18 cellular contexts compared by ENCODE assay signal in genomic region chrX:47564438-47565085, GRCh38. TPM values are rescaled to one million over a fixed set of nuclear protein-coding genes. Genes with fewer than 3 reads are reported as not detected.
DNase-seq lines count a peak whose midpoint lies in the region; ATAC-seq lines count a peak whose summit lies in the region.
"Had no signal": no experiment of that assay in that cellular context is flagged by ENCODE, and none has a peak within 500 bp of the region (broad histone marks: within the 10 kb centered on the region; RNA-seq: fewer than 3 reads in every experiment).

No MANE protein-coding gene starts in this region.

- in situ Hi-C loops in GM23248 (cut with MboI) = no loop called here

- H3K9ac ChIP-seq in GM23248 = no peak overlapping the region
- H3K9ac ChIP-seq: BLaER1 had no signal

- H2AFZ ChIP-seq in GM23248 = no peak overlapping the region

- peaks cover 31% of the 10 kb centered on the region for H3K36me3 ChIP-seq in CD4-positive, CD25-positive, alpha-beta regulatory T cell (ENCODE audit: control insufficient read depth, insufficient read depth, low read length)
- H3K36me3 ChIP-seq in GM23248 (ENCODE audit: low read depth) = no peaks in the 10 kb centered on the region

- 67 to 71% methylated on average over 12 of the region's 12 CpGs for WGBS in GM23248 (ENCODE audit: low coverage in 1 of 2, low lambda C conversion rate in 2 of 2, missing lambda C conversion rate in 2 of 2), 2 experiments

- no peaks in the 10 kb centered on the region for H3K9me3 ChIP-seq in CD4-positive, CD25-positive, alpha-beta regulatory T cell (ENCODE audit: control insufficient read depth in 2 of 2, low read length in 2 of 2)
- no peaks in the 10 kb centered on the region for H3K9me3 ChIP-seq in GM23248 (ENCODE audit: low read depth)
- H3K9me3 ChIP-seq: BLaER1, Peyer's patch had no signal

- ATAC-seq in CD4-positive, CD25-positive, alpha-beta regulatory T cell (ENCODE audit: low read depth in 2 of 2) = no peak
- ATAC-seq in natural killer cell treated with Interleukin-12 subunit alpha and Interleukin-12 subunit beta and Interleukin-15 and Interleukin-18, amount 100 ng/mL, for 72 hours = peak in 1 of 2 donors; percentile 10
- ATAC-seq in GM21717 (IDR thresholded peaks at IDR 0.05; ENCODE audit: unreplicated experiment) = no peak

- H3K4me3 Mint-ChIP-seq in CD4-positive, CD25-positive, alpha-beta regulatory T cell = peak overlapping the region in 3 of 4 donors; percentile 34 to 72 (median 54)
- H3K4me3 Mint-ChIP-seq in activated T-helper 2 cell treated with anti-CD3 and anti-CD28 coated beads, Interferon-gamma antibody, Interleukin-2, Interleukin-4, amounts not matched to agents 10 μg/mL and 5 μg/mL and 100 μg/mL, durations not matched to agents 14 hours and 24 hours and 36 hours (ENCODE audit: low read depth) = peak overlapping the region; percentile 49
- H3K4me3 Mint-ChIP-seq in natural killer cell treated with Interleukin-12 subunit alpha and Interleukin-12 subunit beta and Interleukin-15 and Interleukin-18, amount 100 ng/mL, for 72 hours = peak overlapping the region; percentile 91

- no peaks in the 10 kb centered on the region for H3K27me3 Mint-ChIP-seq in CD4-positive, CD25-positive, alpha-beta regulatory T cell
- no peaks in the 10 kb centered on the region for H3K27me3 Mint-ChIP-seq in activated T-helper 2 cell treated with anti-CD3 and anti-CD28 coated beads, Interferon-gamma antibody, Interleukin-2, Interleukin-4, amounts not matched to agents 10 μg/mL and 5 μg/mL and 100 μg/mL, durations not matched to agents 14 hours and 24 hours and 36 hours (ENCODE audit: low read depth)
- peaks cover 0 to 3% of the 10 kb centered on the region in 2 donors for H3K27me3 Mint-ChIP-seq in natural killer cell treated with Interleukin-12 subunit alpha and Interleukin-12 subunit beta and Interleukin-15 and Interleukin-18, amount 100 ng/mL, for 72 hours
- H3K27me3 Mint-ChIP-seq: progenitor cell of endocrine pancreas had no signal

- H3K27me3 ChIP-seq in CD4-positive, CD25-positive, alpha-beta regulatory T cell (ENCODE audit: control insufficient read depth, insufficient read depth, low read length) = no peaks in the 10 kb centered on the region
- no peaks in the 10 kb centered on the region for H3K27me3 ChIP-seq in GM23248 (replicated peaks; ENCODE audit: insufficient read depth)
- H3K27me3 ChIP-seq: BLaER1, cardiac muscle cell, Peyer's patch had no signal

- peaks cover 0 to 1% (median 0%) of the 10 kb centered on the region in 7 donors for H3K9me3 Mint-ChIP-seq in CD4-positive, CD25-positive, alpha-beta regulatory T cell
- no peaks in the 10 kb centered on the region for H3K9me3 Mint-ChIP-seq in activated T-helper 2 cell treated with anti-CD3 and anti-CD28 coated beads, Interferon-gamma antibody, Interleukin-2, Interleukin-4, amounts not matched to agents 10 μg/mL and 5 μg/mL and 100 μg/mL, durations not matched to agents 14 hours and 24 hours and 36 hours
- H3K9me3 Mint-ChIP-seq in natural killer cell treated with Interleukin-12 subunit alpha and Interleukin-12 subunit beta and Interleukin-15 and Interleukin-18, amount 100 ng/mL, for 72 hours = no peaks in the 10 kb centered on the region

- no peaks in the 10 kb centered on the region for H4K20me1 ChIP-seq in GM23248 (ENCODE audit: insufficient read depth)

- H3K27ac ChIP-seq in CD4-positive, CD25-positive, alpha-beta regulatory T cell (ENCODE audit: insufficient read depth, low read length, poor library complexity, severe bottlenecking) = no peak overlapping the region
- H3K27ac ChIP-seq in GM23248 = peak overlapping the region; percentile 24; the same call in 1 of the 2 replicates
- H3K27ac ChIP-seq: BLaER1, cardiac muscle cell, Peyer's patch had no signal

- H3K4me2 ChIP-seq in GM23248 (ENCODE audit: unreplicated experiment) = no peak overlapping the region
- H3K4me2 ChIP-seq: BLaER1 had no signal

- no peaks in the 10 kb centered on the region for H3K9me2 ChIP-seq in GM23248 (ENCODE audit: insufficient read depth)

- DNase-seq in CD4-positive, CD25-positive, alpha-beta regulatory T cell = no peak
- no peak for DNase-seq in GM23248
- no peak for DNase-seq in activated T-helper 2 cell treated with anti-CD3 and anti-CD28 coated beads, Interferon-gamma antibody, Interleukin-2, Interleukin-4, amounts not matched to agents 10 μg/mL and 5 μg/mL and 100 μg/mL, durations not matched to agents 14 hours and 24 hours and 36 hours (ENCODE audit: low spot score)
- no peak for DNase-seq in natural killer cell treated with Interleukin-12 subunit alpha and Interleukin-12 subunit beta and Interleukin-15 and Interleukin-18, amount 100 ng/mL, for 72 hours (ENCODE audit: low spot score)
- no peak for DNase-seq in DMS79 (lab: John Stamatoyannopoulos, UW)
- DNase-seq in NCI-H1694 treated with DMSO at 0.1 percent for 48 hours (lab: John Stamatoyannopoulos, UW) = no peak
- no peak for DNase-seq in HuH-7 (ENCODE audit: low spot score)
- DNase-seq: activated CD4-positive, CD25-positive, alpha-beta regulatory T cell treated with anti-CD3 and anti-CD28 coated beads, Interleukin-2, amount 50 U/mL, for 72 hours; activated gamma-delta T cell; foreskin melanocyte; NCI-H1930; NCI-H69; Peyer's patch; stimulated activated CD4-positive, alpha-beta T cell treated with anti-CD3 and anti-CD28 coated beads, Interleukin-12 subunit alpha, Interleukin-12 subunit beta, amount 100 ng/mL, for 4 hours had no signal

- peak overlapping the region in 2 of 3 donors; percentile 68 to 90 for H3K27ac Mint-ChIP-seq in CD4-positive, CD25-positive, alpha-beta regulatory T cell
- peak overlapping the region; percentile 79 for H3K27ac Mint-ChIP-seq in activated T-helper 2 cell treated with anti-CD3 and anti-CD28 coated beads, Interferon-gamma antibody, Interleukin-2, Interleukin-4, amounts not matched to agents 10 μg/mL and 5 μg/mL and 100 μg/mL, durations not matched to agents 14 hours and 24 hours and 36 hours
- H3K27ac Mint-ChIP-seq in natural killer cell treated with Interleukin-12 subunit alpha and Interleukin-12 subunit beta and Interleukin-15 and Interleukin-18, amount 100 ng/mL, for 72 hours = peak overlapping the region; percentile 57 to 92
- H3K27ac Mint-ChIP-seq: progenitor cell of endocrine pancreas had no signal

- H3K4me3 ChIP-seq in CD4-positive, CD25-positive, alpha-beta regulatory T cell (ENCODE audit: low read depth, low read length) = no peak overlapping the region
- H3K4me3 ChIP-seq in GM23248 = no peak overlapping the region
- H3K4me3 ChIP-seq: BLaER1, cardiac muscle cell, Peyer's patch had no signal

- H3K79me2 ChIP-seq in GM23248 (ENCODE audit: insufficient read depth) = peaks cover 39% of the 10 kb centered on the region

- H3K36me3 Mint-ChIP-seq in CD4-positive, CD25-positive, alpha-beta regulatory T cell = peaks cover 17% of the 10 kb centered on the region
- peaks cover 48% of the 10 kb centered on the region for H3K36me3 Mint-ChIP-seq in activated T-helper 2 cell treated with anti-CD3 and anti-CD28 coated beads, Interferon-gamma antibody, Interleukin-2, Interleukin-4, amounts not matched to agents 10 μg/mL and 5 μg/mL and 100 μg/mL, durations not matched to agents 14 hours and 24 hours and 36 hours (ENCODE audit: low read depth)
- peaks cover 13% of the 10 kb centered on the region for H3K36me3 Mint-ChIP-seq in natural killer cell treated with Interleukin-12 subunit alpha and Interleukin-12 subunit beta and Interleukin-15 and Interleukin-18, amount 100 ng/mL, for 72 hours

- intact Hi-C loops in activated T-helper 2 cell treated with anti-CD3 and anti-CD28 coated beads, Interferon-gamma antibody, Interleukin-2, Interleukin-4, amounts not matched to agents 10 μg/mL and 5 μg/mL and 100 μg/mL, durations not matched to agents 14 hours and 24 hours and 36 hours (cut with micrococcal nuclease) = loop anchor here (5.0 kb wide), 1 partner anchor 82 kb away; the partner anchor contains the start of gene ZNF41

- H3K4me1 ChIP-seq in CD4-positive, CD25-positive, alpha-beta regulatory T cell (ENCODE audit: control insufficient read depth, insufficient read depth, low read length, poor library complexity, severe bottlenecking) = peaks cover 24% of the 10 kb centered on the region
- 0 out of 2 replicates have a peak, but pooled peaks cover 8% of the 10 kb centered on the region for H3K4me1 ChIP-seq in GM23248 (ENCODE audit: insufficient read depth)
- H3K4me1 ChIP-seq: Peyer's patch had no signal

- H3F3A ChIP-seq in GM23248 (ENCODE audit: insufficient read depth) = no peaks in the 10 kb centered on the region

- peaks cover 4 to 46% (median 20%) of the 10 kb centered on the region in 4 donors for H3K4me1 Mint-ChIP-seq in CD4-positive, CD25-positive, alpha-beta regulatory T cell
- H3K4me1 Mint-ChIP-seq in activated T-helper 2 cell treated with anti-CD3 and anti-CD28 coated beads, Interferon-gamma antibody, Interleukin-2, Interleukin-4, amounts not matched to agents 10 μg/mL and 5 μg/mL and 100 μg/mL, durations not matched to agents 14 hours and 24 hours and 36 hours (ENCODE audit: low read depth) = peaks cover 27% of the 10 kb centered on the region
- H3K4me1 Mint-ChIP-seq in natural killer cell treated with Interleukin-12 subunit alpha and Interleukin-12 subunit beta and Interleukin-15 and Interleukin-18, amount 100 ng/mL, for 72 hours (ENCODE audit: low read depth in 2 of 2) = peaks cover 19 to 28% of the 10 kb centered on the region in 2 donors

RNA-seq across cellular contexts. Expression of gene ARAF, which starts 3.6 kb away (rescaled TPM):
- 128 TPM for total RNA-seq in CD4-positive, CD25-positive, alpha-beta regulatory T cell
- 10 to 100 TPM; 56.4 to 68.7 (median 64.0) TPM for polyA plus RNA-seq in CD4-positive, CD25-positive, alpha-beta regulatory T cell
- total RNA-seq in GM23248 (2014; rRNA removed; shearing (Covaris generic)) = 21.4 and 32.0 TPM in 2 replicates
- polyA plus RNA-seq in GM23248 (2016; fragmentation: Nextera tagmentation; extraction: Ambion mirVana) = 74.8 and 78.0 TPM in 2 replicates
- 85.3 and 86.1 TPM in 2 replicates for total RNA-seq in activated T-helper 2 cell treated with anti-CD3 and anti-CD28 coated beads, Interferon-gamma antibody, Interleukin-2, Interleukin-4, amounts not matched to agents 10 μg/mL and 5 μg/mL and 100 μg/mL, durations not matched to agents 14 hours and 24 hours and 36 hours
- total RNA-seq in natural killer cell treated with Interleukin-12 subunit alpha and Interleukin-12 subunit beta and Interleukin-15 and Interleukin-18, amount 100 ng/mL, for 72 hours = 10 to 100 TPM; 84.7 to 87.1 TPM

RNA-seq across cellular contexts. Expression of gene TIMP1, which starts 17.7 kb away (rescaled TPM):
- total RNA-seq in CD4-positive, CD25-positive, alpha-beta regulatory T cell = 31.8 TPM
- polyA plus RNA-seq in CD4-positive, CD25-positive, alpha-beta regulatory T cell = 100 to 1,000 TPM in 3 of 4 donors, 10 to 100 TPM in 1; 65.2 to 133 (median 112) TPM
- total RNA-seq in GM23248 (2014; rRNA removed; shearing (Covaris generic)) = 2,871 and 4,277 TPM in 2 replicates
- 13,908 and 14,059 TPM in 2 replicates for polyA plus RNA-seq in GM23248 (2016; fragmentation: Nextera tagmentation; extraction: Ambion mirVana)
- 76.5 and 77.1 TPM in 2 replicates for total RNA-seq in activated T-helper 2 cell treated with anti-CD3 and anti-CD28 coated beads, Interferon-gamma antibody, Interleukin-2, Interleukin-4, amounts not matched to agents 10 μg/mL and 5 μg/mL and 100 μg/mL, durations not matched to agents 14 hours and 24 hours and 36 hours
- total RNA-seq in natural killer cell treated with Interleukin-12 subunit alpha and Interleukin-12 subunit beta and Interleukin-15 and Interleukin-18, amount 100 ng/mL, for 72 hours = 10 to 100 TPM in 1 of 2 donors, 1 to 10 TPM in 1; 9.1 to 12.5 TPM

RNA-seq across cellular contexts. Expression of gene SYN1, which starts 55.1 kb away (rescaled TPM):
- total RNA-seq in CD4-positive, CD25-positive, alpha-beta regulatory T cell = not detected
- polyA plus RNA-seq in CD4-positive, CD25-positive, alpha-beta regulatory T cell = under 1 TPM in 2 of 4 donors, not detected in 2; 0.18 to 0.34 TPM
- total RNA-seq in GM23248 (2014; rRNA removed; shearing (Covaris generic)) = not detected in 2 replicates
- polyA plus RNA-seq in GM23248 (2016; fragmentation: Nextera tagmentation; extraction: Ambion mirVana) = 0.32 and 0.34 TPM in 2 replicates
- total RNA-seq in activated T-helper 2 cell treated with anti-CD3 and anti-CD28 coated beads, Interferon-gamma antibody, Interleukin-2, Interleukin-4, amounts not matched to agents 10 μg/mL and 5 μg/mL and 100 μg/mL, durations not matched to agents 14 hours and 24 hours and 36 hours = 0.21 TPM in 2 replicates
- total RNA-seq in natural killer cell treated with Interleukin-12 subunit alpha and Interleukin-12 subunit beta and Interleukin-15 and Interleukin-18, amount 100 ng/mL, for 72 hours = under 1 TPM; 0.29 to 0.92 TPM

Comparison
In these comparisons a context has a peak if more than half of its experiments do, and no peak if none do; other contexts are left out.
1. RNA of gene TIMP1, which starts 17.7 kb away (total RNA-seq): 2,871 to 4,277 TPM in GM23248; 76.5 to 77.1 TPM in activated T-helper 2 cell treated with anti-CD3 and anti-CD28 coated beads, Interferon-gamma antibody, Interleukin-2, Interleukin-4, amounts not matched to agents 10 μg/mL and 5 μg/mL and 100 μg/mL, durations not matched to agents 14 hours and 24 hours and 36 hours, 31.8 TPM in CD4-positive, CD25-positive, alpha-beta regulatory T cell (single experiment) and 9.1 to 12.5 TPM in natural killer cell treated with Interleukin-12 subunit alpha and Interleukin-12 subunit beta and Interleukin-15 and Interleukin-18, amount 100 ng/mL, for 72 hours; every median in the first group is over 10 times any median in the second.
2. Peak in every context shown above with its lines, with median percentiles within 50 percentile points of each other: H3K27ac Mint-ChIP-seq and H3K4me3 Mint-ChIP-seq.